Comparison of ENCODE assay signal across 8 cellular contexts in genomic region chr5:65483474-65484346, GRCh38. TPM values are rescaled to one million over a fixed set of nuclear protein-coding genes. Genes with fewer than 3 reads are reported as not detected.
DNase-seq lines count a peak whose midpoint lies in the region; ATAC-seq and TF ChIP-seq lines count a peak whose summit lies in the region.

No MANE protein-coding gene starts in this region.

- no peaks in the 10 kb centered on the region for H3K9me3 Mint-ChIP-seq in activated naive CD8-positive, alpha-beta T cell treated with anti-CD3 and anti-CD28 coated beads, Interleukin-2, amount 50 U/mL, for 24 hours

- TF ChIP-seq CTCF in heart right ventricle (IDR thresholded peaks at IDR 0.05) (peak; percentile 40 to 79 (median 66)), psoas muscle (IDR thresholded peaks at IDR 0.05) (peak; percentile 69)

- peaks cover 0 to 9% (median 0%) of the 10 kb centered on the region in 11 experiments; a peak in 4 of 22 replicates for H3K9me3 ChIP-seq in BLaER1 treated with 17β-estradiol and CSF1 and Interleukin-3, amounts not matched to agents 10 nM and 100 nM (replicated peaks in 1 of 11)
- H3K9me3 ChIP-seq in heart right ventricle: no peaks in the 10 kb centered on the region
- H3K9me3 ChIP-seq in psoas muscle: no peaks in the 10 kb centered on the region

- intact Hi-C loops in heart right ventricle (cut with DNase I) (loop anchor here (1.0 to 10.0 kb wide), 19 partner anchors 269 to 849 kb away; no protein-coding TSS in a partner anchor), psoas muscle (cut with DNase I) (loop anchor here (1.0 to 10.0 kb wide), 6 partner anchors 381 to 846 kb away; no protein-coding TSS in a partner anchor)

- H3K4me2 ChIP-seq in BLaER1 treated with 17β-estradiol and CSF1 and Interleukin-3, amounts not matched to agents 10 nM and 100 nM: peak overlapping the region; percentile 87 to 98 (median 94)

- peak overlapping the region in 8 of 11 experiments; percentile 49 to 75 (median 70); a peak in 15 of 22 replicates for H3K27ac ChIP-seq in BLaER1 treated with 17β-estradiol and CSF1 and Interleukin-3, amounts not matched to agents 10 nM and 100 nM
- H3K27ac ChIP-seq in heart right ventricle (peak overlapping the region; percentile 55 to 95 (median 88)), psoas muscle (peak overlapping the region; percentile 83)

- H3K4me3 ChIP-seq in BLaER1 treated with 17β-estradiol and CSF1 and Interleukin-3, amounts not matched to agents 10 nM and 100 nM: peak overlapping the region; percentile 62 to 76 (median 66)
- peak overlapping the region in 9 of 10 donors; percentile 44 to 73 (median 63) for H3K4me3 ChIP-seq in heart right ventricle
- H3K4me3 ChIP-seq in psoas muscle: peak overlapping the region; percentile 67

- H3K9ac ChIP-seq in BLaER1 treated with 17β-estradiol and CSF1 and Interleukin-3, amounts not matched to agents 10 nM and 100 nM: peak overlapping the region; percentile 68 to 82 (median 75); a peak in 21 of 22 replicates

- no peaks in the 10 kb centered on the region for H3K27me3 ChIP-seq in BLaER1 treated with 17β-estradiol and CSF1 and Interleukin-3, amounts not matched to agents 10 nM and 100 nM
- H3K27me3 ChIP-seq in heart right ventricle (no peaks in the 10 kb centered on the region), psoas muscle (ENCODE audit: insufficient read depth in 3 of 3, low read length in 2 of 3) (no peaks in the 10 kb centered on the region)

- WGBS in heart right ventricle, 2 donors: 18 to 21% methylated on average over 3 of the region's 3 CpGs
- WGBS in psoas muscle, 3 donors: 12 to 27% (median 16%) methylated on average over 3 of the region's 3 CpGs

- H3K36me3 Mint-ChIP-seq in activated naive CD8-positive, alpha-beta T cell treated with anti-CD3 and anti-CD28 coated beads, Interleukin-2, amount 50 U/mL, for 24 hours (ENCODE audit: low read depth): no peaks in the 10 kb centered on the region

- H3K4me1 Mint-ChIP-seq in activated naive CD8-positive, alpha-beta T cell treated with anti-CD3 and anti-CD28 coated beads, Interleukin-2, amount 50 U/mL, for 24 hours: peaks cover 15% of the 10 kb centered on the region

- DNase-seq in NCI-H226 (peak; percentile 58), heart right ventricle (no peak), psoas muscle (no peak), HK-2 (ENCODE audit: unreplicated experiment) (no peak)
- no peak for DNase-seq in activated naive CD8-positive, alpha-beta T cell treated with anti-CD3 and anti-CD28 coated beads, Interleukin-2, amount 50 U/mL, for 24 hours

- no peaks in the 10 kb centered on the region for H3K27me3 Mint-ChIP-seq in activated naive CD8-positive, alpha-beta T cell treated with anti-CD3 and anti-CD28 coated beads, Interleukin-2, amount 50 U/mL, for 24 hours

- H3K36me3 ChIP-seq in BLaER1 treated with 17β-estradiol and CSF1 and Interleukin-3, amounts not matched to agents 10 nM and 100 nM: peaks cover 0 to 6% (median 0%) of the 10 kb centered on the region in 11 experiments; a peak in 3 of 22 replicates
- H3K36me3 ChIP-seq in heart right ventricle: no peaks in the 10 kb centered on the region
- no peaks in the 10 kb centered on the region for H3K36me3 ChIP-seq in psoas muscle (ENCODE audit: insufficient read depth in 1 of 2, low read depth in 1 of 2)

- H3K4me3 Mint-ChIP-seq in activated naive CD8-positive, alpha-beta T cell treated with anti-CD3 and anti-CD28 coated beads, Interleukin-2, amount 50 U/mL, for 24 hours: no peak overlapping the region

- ATAC-seq in GM18861 (IDR thresholded peaks at IDR 0.05; ENCODE audit: unreplicated experiment) (peak; percentile 73), HG03108 (IDR thresholded peaks at IDR 0.05; ENCODE audit: unreplicated experiment) (peak; percentile 48), heart right ventricle (peak; percentile 59 to 72 (median 63)), psoas muscle (peak; percentile 69 to 79 (median 78))
- peak; percentile 48 for ATAC-seq in activated naive CD8-positive, alpha-beta T cell treated with anti-CD3 and anti-CD28 coated beads, Interleukin-2, amount 50 U/mL, for 24 hours

- peaks cover 7 to 35% (median 27%) of the 10 kb centered on the region in 10 experiments; a peak in 19 of 20 replicates for H3K4me1 ChIP-seq in BLaER1 treated with 17β-estradiol and CSF1 and Interleukin-3, amounts not matched to agents 10 nM and 100 nM
- H3K4me1 ChIP-seq in heart right ventricle: peaks cover 0 to 23% (median 14%) of the 10 kb centered on the region in 9 donors
- H3K4me1 ChIP-seq in psoas muscle: peaks cover 13% of the 10 kb centered on the region

- no peaks in the 10 kb centered on the region for H4K20me1 ChIP-seq in BLaER1 treated with 17β-estradiol and CSF1 and Interleukin-3, amounts not matched to agents 10 nM and 100 nM

- H3K27ac Mint-ChIP-seq in activated naive CD8-positive, alpha-beta T cell treated with anti-CD3 and anti-CD28 coated beads, Interleukin-2, amount 50 U/mL, for 24 hours: peak overlapping the region; percentile 92

RNA-seq across cellular contexts. Expression of gene ADAMTS6, which starts 2.0 kb away (rescaled TPM):
- total RNA-seq in heart right ventricle: 1 to 10 TPM in 8 of 10 donors, under 1 TPM in 2; 0.85 to 4.1 (median 2.7) TPM
- 1 to 10 TPM in 1 of 2 donors, under 1 TPM in 1; 0.25 to 1.0 TPM for polyA plus RNA-seq in heart right ventricle
- total RNA-seq in psoas muscle: under 1 TPM; 0.24 to 0.59 (median 0.30) TPM
- under 1 TPM; 0.06 to 0.17 (median 0.08) TPM for polyA plus RNA-seq in psoas muscle
